In the genomic region with DNA sequence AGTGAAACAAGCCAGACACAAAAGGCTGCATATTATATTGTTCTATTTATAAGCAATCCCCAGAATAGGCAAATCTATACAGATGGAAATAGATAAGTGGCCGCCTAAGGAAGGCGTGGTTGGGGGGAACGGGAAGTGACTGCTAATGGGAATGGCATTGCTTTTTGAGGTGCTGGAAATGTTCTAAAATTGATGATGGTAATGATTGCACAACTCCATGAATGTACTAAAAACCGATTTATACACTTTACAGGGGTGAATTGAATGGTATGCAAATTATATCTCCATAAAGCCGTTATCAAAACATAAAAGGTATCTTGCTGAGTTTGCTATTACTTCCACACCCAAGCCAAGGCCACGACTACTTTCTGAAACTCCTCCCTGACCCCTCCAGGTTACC, we compare ENCODE assay signal across 24 cellular contexts.
"Had no signal": no experiment of that assay in that cellular context is flagged by ENCODE, and none has a peak within 500 bp of the region (broad histone marks: within the 10 kb centered on the region; RNA-seq: fewer than 3 reads in every experiment).

No MANE protein-coding gene starts in this region.

- H3K27me3 Mint-ChIP-seq: activated CD4-positive, alpha-beta T cell treated with anti-CD3 and anti-CD28 coated beads, Interleukin-2, amount 10 ng/mL, durations not matched to agents 24 days and 14 days; activated CD8-positive, alpha-beta memory T cell treated with anti-CD3 and anti-CD28 coated beads, Interleukin-2, amount 10 ng/mL, durations not matched to agents 7 days and 5 days; activated CD8-positive, alpha-beta T cell treated with anti-CD3 and anti-CD28 coated beads for 36 hours; stimulated activated memory B cell treated with anti-CD40 and anti-IgM and Interleukin-4, amounts not matched to agents 10 μg/mL and 1 μg/mL and 100 μg/mL, for 72 hours had no signal

- H3K9me3 Mint-ChIP-seq: activated CD4-positive, alpha-beta T cell treated with anti-CD3 and anti-CD28 coated beads, Interleukin-2, amount 10 ng/mL, durations not matched to agents 24 days and 14 days; type B pancreatic cell had no signal

- H3K36me3 Mint-ChIP-seq: activated CD8-positive, alpha-beta memory T cell treated with anti-CD3 and anti-CD28 coated beads, Interleukin-2, amount 10 ng/mL, durations not matched to agents 7 days and 5 days; activated naive CD4-positive, alpha-beta T cell treated with anti-CD3 and anti-CD28 coated beads, Interleukin-2, amount 10 ng/mL, durations not matched to agents 7 days and 5 days; stimulated activated memory B cell treated with anti-CD40 and anti-IgM and Interleukin-4, amounts not matched to agents 10 μg/mL and 1 μg/mL and 100 μg/mL, for 72 hours; type B pancreatic cell had no signal

- H3K27ac ChIP-seq: left ventricle myocardium inferior, pancreas, psoas muscle, right atrium auricular region, testis, vagina, VCaP had no signal

- H3K27me3 ChIP-seq: pancreas, right atrium auricular region, testis, vagina had no signal

- H3K4me1 ChIP-seq: pancreas had no signal

- H3K4me1 Mint-ChIP-seq: stimulated activated memory B cell treated with anti-CD40 and anti-IgM and Interleukin-4, amounts not matched to agents 10 μg/mL and 1 μg/mL and 100 μg/mL, for 72 hours had no signal

- H3K9me3 ChIP-seq: left ventricle myocardium inferior, pancreas, psoas muscle, right atrium auricular region, testis, vagina had no signal

- H3K27ac Mint-ChIP-seq: activated CD4-positive, alpha-beta T cell treated with anti-CD3 and anti-CD28 coated beads, Interleukin-2, amount 10 ng/mL, durations not matched to agents 24 days and 14 days; activated CD8-positive, alpha-beta memory T cell treated with anti-CD3 and anti-CD28 coated beads, Interleukin-2, amount 10 ng/mL, durations not matched to agents 7 days and 5 days; activated CD8-positive, alpha-beta T cell treated with anti-CD3 and anti-CD28 coated beads for 36 hours; activated naive CD4-positive, alpha-beta T cell treated with anti-CD3 and anti-CD28 coated beads, Interleukin-2, amount 10 ng/mL, durations not matched to agents 7 days and 5 days; nephron progenitor cell; stimulated activated memory B cell treated with anti-CD40 and anti-IgM and Interleukin-4, amounts not matched to agents 10 μg/mL and 1 μg/mL and 100 μg/mL, for 72 hours; type B pancreatic cell had no signal

- H3K4me3 ChIP-seq: left ventricle myocardium inferior, pancreas, psoas muscle, right atrium auricular region, testis, vagina had no signal

- ATAC-seq: activated CD4-positive, CD25-positive, alpha-beta regulatory T cell treated with anti-CD3 and anti-CD28 coated beads, Interleukin-2, amount 50 U/mL, for 24 hours; activated CD8-positive, alpha-beta memory T cell treated with anti-CD3 and anti-CD28 coated beads, Interleukin-2, amount 10 ng/mL, durations not matched to agents 7 days and 5 days; activated CD8-positive, alpha-beta T cell treated with anti-CD3 and anti-CD28 coated beads for 36 hours; pancreas; psoas muscle; stimulated activated memory B cell treated with anti-CD40 and anti-IgM and Interleukin-4, amounts not matched to agents 10 μg/mL and 1 μg/mL and 100 μg/mL, for 72 hours had no signal

- FAIRE-seq: frontal cortex, pancreas had no signal

- H3K4me3 Mint-ChIP-seq: activated CD4-positive, alpha-beta T cell treated with anti-CD3 and anti-CD28 coated beads, Interleukin-2, amount 10 ng/mL, durations not matched to agents 24 days and 14 days; activated CD8-positive, alpha-beta memory T cell treated with anti-CD3 and anti-CD28 coated beads, Interleukin-2, amount 10 ng/mL, durations not matched to agents 7 days and 5 days; activated CD8-positive, alpha-beta T cell treated with anti-CD3 and anti-CD28 coated beads for 36 hours; activated naive CD4-positive, alpha-beta T cell treated with anti-CD3 and anti-CD28 coated beads, Interleukin-2, amount 10 ng/mL, durations not matched to agents 7 days and 5 days; nephron progenitor cell; stimulated activated memory B cell treated with anti-CD40 and anti-IgM and Interleukin-4, amounts not matched to agents 10 μg/mL and 1 μg/mL and 100 μg/mL, for 72 hours; type B pancreatic cell had no signal

- DNase-seq: activated CD4-positive, alpha-beta T cell treated with anti-CD3 and anti-CD28 coated beads, Interleukin-2, amount 10 ng/mL, durations not matched to agents 24 days and 14 days; activated CD8-positive, alpha-beta memory T cell treated with anti-CD3 and anti-CD28 coated beads, Interleukin-2, amount 10 ng/mL, durations not matched to agents 7 days and 5 days; activated CD8-positive, alpha-beta T cell treated with anti-CD3 and anti-CD28 coated beads for 36 hours; activated effector memory CD4-positive, alpha-beta T cell treated with anti-CD3 and anti-CD28 coated beads, Interleukin-2, amount 50 U/mL, for 16 hours; activated naive CD4-positive, alpha-beta T cell treated with anti-CD3 and anti-CD28 coated beads, Interleukin-2, amount 10 ng/mL, durations not matched to agents 7 days and 5 days; activated T-cell treated with anti-CD3 and anti-CD28 coated beads for 4 hours; amygdala; cortex of kidney; effector CD8-positive, alpha-beta T cell; glutamatergic neuron; hippocampal formation; left ventricle myocardium inferior; nephron progenitor cell; pancreas; psoas muscle; stimulated activated CD4-positive, alpha-beta T cell treated with anti-CD3 and anti-CD28 coated beads, Interleukin-1b, Interleukin-23, amount 100 ng/mL, for 48 hours; testis had no signal

- H3K36me3 ChIP-seq: left ventricle myocardium inferior, pancreas, right atrium auricular region, vagina had no signal
